In genomic region chr1:34408011-34408410, GRCh38 we compare ENCODE assay signal across 16 cellular contexts.
DNase-seq lines count a peak whose midpoint lies in the region; ATAC-seq and TF ChIP-seq lines count a peak whose summit lies in the region.
"Had no signal": no experiment of that assay in that cellular context is flagged by ENCODE, and none has a peak within 500 bp of the region (broad histone marks: within the 10 kb centered on the region; RNA-seq: fewer than 3 reads in every experiment).

No MANE protein-coding gene starts in this region.

- TF ChIP-seq CTCF in left lung (IDR thresholded peaks at IDR 0.05), result no peak
- no peak for TF ChIP-seq CTCF in upper lobe of right lung (IDR thresholded peaks at IDR 0.05)
- no peak for TF ChIP-seq CTCF in HFFc6 (IDR thresholded peaks at IDR 0.05)
- TF ChIP-seq CTCF in right lobe of liver (IDR thresholded peaks at IDR 0.05), result no peak

- H3K36me3 ChIP-seq in adipocyte (ENCODE audit: control insufficient read depth, insufficient read depth, low read length, severe bottlenecking) (no peaks in the 10 kb centered on the region), left lung (no peaks in the 10 kb centered on the region), upper lobe of right lung (no peaks in the 10 kb centered on the region), right lobe of liver (no peaks in the 10 kb centered on the region)

- H3K9ac ChIP-seq in adipocyte (ENCODE audit: low read length), result no peak overlapping the region

- 43% methylated on average over 4 of the region's 4 CpGs for WGBS in right lobe of liver (ENCODE audit: insufficient coverage, low coverage, low lambda C conversion rate, missing lambda C conversion rate)

- TF ChIP-seq POLR2A in right lobe of liver (IDR thresholded peaks at IDR 0.05), result no peak

- H3K27ac ChIP-seq in left lung (no peak overlapping the region), upper lobe of right lung (peak overlapping the region; percentile 17), right lobe of liver (no peak overlapping the region)
- H3K27ac ChIP-seq: C4-2B had no signal

- H3K4me1 ChIP-seq in adipocyte (ENCODE audit: control insufficient read depth, insufficient read depth, low read length), result peaks cover 40% of the 10 kb centered on the region
- H3K4me1 ChIP-seq in left lung, result peaks cover 0 to 10% of the 10 kb centered on the region in 2 donors
- peaks cover 29% of the 10 kb centered on the region for H3K4me1 ChIP-seq in upper lobe of right lung
- H3K4me1 ChIP-seq in right lobe of liver, result peaks cover 0 to 5% (median 0%) of the 10 kb centered on the region in 4 donors
- H3K4me1 ChIP-seq: Caco-2 had no signal

- intact Hi-C loops in left lung (cut with DNase I), result no loop called here
- intact Hi-C loops in upper lobe of right lung (cut with DNase I), result no loop called here
- intact Hi-C loops in right lobe of liver (cut with DNase I), result no loop called here

- H3K27ac Mint-ChIP-seq in HFFc6, result no peak overlapping the region

- H3K9me3 ChIP-seq in adipocyte (ENCODE audit: control insufficient read depth, low read length) (peaks cover 2% of the 10 kb centered on the region), left lung (no peaks in the 10 kb centered on the region), upper lobe of right lung (no peaks in the 10 kb centered on the region), right lobe of liver (no peaks in the 10 kb centered on the region)
- H3K9me3 ChIP-seq: Caco-2 had no signal

- no peaks in the 10 kb centered on the region for H3K36me3 Mint-ChIP-seq in HFFc6 (ENCODE audit: low read depth)

- peak; percentile 62 for ATAC-seq in left lung
- ATAC-seq in upper lobe of right lung, result peak; percentile 65
- no peak for ATAC-seq in GM21528 (IDR thresholded peaks at IDR 0.05; ENCODE audit: low FRiP score, unreplicated experiment)
- ATAC-seq in right lobe of liver, result no peak
- ATAC-seq: PC-3 had no signal

- peaks cover 64% of the 10 kb centered on the region for H3K9me3 Mint-ChIP-seq in HFFc6

- H3K27me3 Mint-ChIP-seq in HFFc6 (ENCODE audit: insufficient read depth), result no peaks in the 10 kb centered on the region

- H3K4me3 Mint-ChIP-seq in HFFc6, result no peak overlapping the region

- no peaks in the 10 kb centered on the region for H3K27me3 ChIP-seq in adipocyte (replicated peaks; ENCODE audit: control insufficient read depth, insufficient read depth, low read length)
- no peaks in the 10 kb centered on the region for H3K27me3 ChIP-seq in left lung
- no peaks in the 10 kb centered on the region for H3K27me3 ChIP-seq in upper lobe of right lung
- H3K27me3 ChIP-seq in right lobe of liver, result no peaks in the 10 kb centered on the region

- DNase-seq in GM03348 (ENCODE audit: low spot score), result peak; percentile 52
- DNase-seq in adipocyte (ENCODE audit: low read depth), result peak; percentile 13
- peak in 1 of 2 donors; percentile 41 for DNase-seq in left lung
- DNase-seq in upper lobe of right lung, result no peak
- DNase-seq in HFFc6, result no peak
- DNase-seq in right lobe of liver, result no peak
- no peak for DNase-seq in iPS-NIHi11 (ENCODE audit: low spot score)
- DNase-seq: Caco-2, DMS53, MM.1S, NCI-H1105 treated with DMSO at 0.1 percent for 48 hours, NCI-H187, NCI-H69, PC-3 had no signal

- H3K4me3 ChIP-seq in adipocyte (ENCODE audit: low read length), result no peak overlapping the region
- H3K4me3 ChIP-seq in left lung, result no peak overlapping the region
- no peak overlapping the region for H3K4me3 ChIP-seq in upper lobe of right lung
- H3K4me3 ChIP-seq in right lobe of liver, result no peak overlapping the region

- H3K4me1 Mint-ChIP-seq in HFFc6 (ENCODE audit: low read depth), result no peaks in the 10 kb centered on the region

Comparison
In these comparisons a context has a peak if more than half of its experiments do, and no peak if none do; other contexts are left out.
1. DNase-seq: peak in GM03348 (single experiment) and adipocyte (single experiment); none in upper lobe of right lung (single experiment), HFFc6 (single experiment), right lobe of liver (0 of 3) and iPS-NIHi11 (single experiment).
2. ATAC-seq: peak in left lung (single experiment) and upper lobe of right lung (single experiment); none in GM21528 (single experiment) and right lobe of liver (0 of 4).